ENCODE assay signal across 14 cellular contexts in the genomic region with DNA sequence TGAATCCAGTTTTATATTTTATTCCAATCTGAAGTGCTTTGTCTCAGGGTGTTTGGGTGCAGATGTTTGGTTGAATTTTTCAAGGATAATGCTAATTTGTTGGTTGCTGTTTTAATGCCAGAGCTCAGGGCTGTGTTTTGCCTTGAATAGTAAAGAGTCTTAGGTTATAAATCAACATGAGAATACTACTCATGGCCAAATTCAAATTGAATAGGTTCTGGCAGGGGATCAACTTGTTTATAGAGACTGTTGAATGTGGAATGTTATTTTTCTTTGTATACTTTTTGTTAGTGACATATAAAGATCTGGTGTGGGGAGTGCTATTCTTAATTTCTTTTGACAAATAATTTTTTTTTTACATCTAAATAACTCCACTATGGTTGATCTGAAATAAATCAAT. TPM values are rescaled to one million over a fixed set of nuclear protein-coding genes. Genes with fewer than 3 reads are reported as not detected.
A peak's percentile ranks its signal among the peaks of the same experiment; 100 is the strongest.
DNase-seq lines count a peak whose midpoint lies in the region; ATAC-seq and TF ChIP-seq lines count a peak whose summit lies in the region.
"Had no signal": no experiment of that assay in that cellular context is flagged by ENCODE, and none has a peak within 500 bp of the region (broad histone marks: within the 10 kb centered on the region; RNA-seq: fewer than 3 reads in every experiment).

No MANE protein-coding gene starts in this region.

- peak overlapping the region; percentile 8 for H3K27ac Mint-ChIP-seq in endodermal cell
- no peak overlapping the region for H3K27ac Mint-ChIP-seq in natural killer cell treated with Interleukin-12 subunit alpha and Interleukin-12 subunit beta and Interleukin-15 and Interleukin-18, amount 100 ng/mL, for 72 hours
- H3K27ac Mint-ChIP-seq: CD14-positive monocyte; CD8-positive, alpha-beta T cell had no signal

- H3K27ac ChIP-seq in HUES6 (ENCODE audit: low read depth, low read length) (0 out of 2 replicates have a peak overlapping the region, but pooled peaks have one; percentile 9), endodermal cell (ENCODE audit: low read depth, low read length) (no peak overlapping the region)
- H3K27ac ChIP-seq: 22Rv1 had no signal

- DNase-seq in NCI-H1417 (lab: John Stamatoyannopoulos, UW) (peak in 2 of 3 experiments; percentile 31 to 64), NCI-H1417 treated with DMSO at 0.1 percent for 48 hours (lab: John Stamatoyannopoulos, UW) (no peak), endodermal cell (no peak), kidney tubule cell (ENCODE audit: low spot score) (no peak)
- DNase-seq in natural killer cell treated with Interleukin-12 subunit alpha and Interleukin-12 subunit beta and Interleukin-15 and Interleukin-18, amount 100 ng/mL, for 72 hours (ENCODE audit: low spot score), result no peak
- no peak for DNase-seq in activated CD4-positive, alpha-beta T cell treated with anti-CD3 and anti-CD28 coated beads, Interleukin-2, amount 50 U/mL, for 4 hours
- DNase-seq: CD8-positive, alpha-beta T cell; COR-L47; DMS153; H7 had no signal

- no peak overlapping the region for H3K4me3 ChIP-seq in HUES6 (ENCODE audit: low read depth, low read length)
- no peak overlapping the region for H3K4me3 ChIP-seq in endodermal cell (ENCODE audit: low read length)
- H3K4me3 ChIP-seq: K562 had no signal

- H3K4me3 Mint-ChIP-seq in endodermal cell, result no peak overlapping the region
- no peak overlapping the region for H3K4me3 Mint-ChIP-seq in natural killer cell treated with Interleukin-12 subunit alpha and Interleukin-12 subunit beta and Interleukin-15 and Interleukin-18, amount 100 ng/mL, for 72 hours
- H3K4me3 Mint-ChIP-seq: CD14-positive monocyte; CD8-positive, alpha-beta T cell had no signal

- H3K27me3 ChIP-seq in HUES6 (ENCODE audit: control insufficient read depth, insufficient read depth, low read length), result no peaks in the 10 kb centered on the region
- no peaks in the 10 kb centered on the region for H3K27me3 ChIP-seq in endodermal cell (ENCODE audit: control insufficient read depth, insufficient read depth, low read length, poor library complexity, severe bottlenecking)

- H3K4me1 Mint-ChIP-seq in endodermal cell, result peaks cover 8% of the 10 kb centered on the region
- H3K4me1 Mint-ChIP-seq in natural killer cell treated with Interleukin-12 subunit alpha and Interleukin-12 subunit beta and Interleukin-15 and Interleukin-18, amount 100 ng/mL, for 72 hours (ENCODE audit: low read depth in 2 of 2), result no peaks in the 10 kb centered on the region
- H3K4me1 Mint-ChIP-seq: CD14-positive monocyte had no signal

- peaks cover 69% of the 10 kb centered on the region for H3K36me3 Mint-ChIP-seq in endodermal cell (ENCODE audit: low read depth)
- peaks cover 13% of the 10 kb centered on the region for H3K36me3 Mint-ChIP-seq in natural killer cell treated with Interleukin-12 subunit alpha and Interleukin-12 subunit beta and Interleukin-15 and Interleukin-18, amount 100 ng/mL, for 72 hours
- H3K36me3 Mint-ChIP-seq: CD14-positive monocyte; CD8-positive, alpha-beta T cell had no signal

- no peaks in the 10 kb centered on the region for H3K27me3 Mint-ChIP-seq in endodermal cell (ENCODE audit: insufficient read depth)
- peaks cover 0 to 9% of the 10 kb centered on the region in 2 donors for H3K27me3 Mint-ChIP-seq in natural killer cell treated with Interleukin-12 subunit alpha and Interleukin-12 subunit beta and Interleukin-15 and Interleukin-18, amount 100 ng/mL, for 72 hours

- H3K9me3 ChIP-seq in HUES6 (ENCODE audit: control insufficient read depth, insufficient read depth, low read depth, low read length), result peaks cover 8% of the 10 kb centered on the region; the same call in 1 of the 2 replicates
- H3K9me3 ChIP-seq in endodermal cell (ENCODE audit: control insufficient read depth, low read length), result peaks cover 17% of the 10 kb centered on the region

- peaks cover 18% of the 10 kb centered on the region for H3K9me3 Mint-ChIP-seq in endodermal cell
- H3K9me3 Mint-ChIP-seq in natural killer cell treated with Interleukin-12 subunit alpha and Interleukin-12 subunit beta and Interleukin-15 and Interleukin-18, amount 100 ng/mL, for 72 hours, result peaks cover 10% of the 10 kb centered on the region

- ATAC-seq in natural killer cell treated with Interleukin-12 subunit alpha and Interleukin-12 subunit beta and Interleukin-15 and Interleukin-18, amount 100 ng/mL, for 72 hours, result no peak
- ATAC-seq: CD8-positive, alpha-beta T cell; K562 had no signal

- H3K9ac ChIP-seq in HUES6 (ENCODE audit: low read length) (no peak overlapping the region), endodermal cell (ENCODE audit: extremely low read depth, low read length, poor library complexity, severe bottlenecking) (no peak overlapping the region)

- H3K4me1 ChIP-seq in HUES6 (ENCODE audit: control insufficient read depth, insufficient read depth, low read length) (peaks cover 23% of the 10 kb centered on the region; the same call in 1 of the 2 replicates), endodermal cell (ENCODE audit: control insufficient read depth, insufficient read depth, low read length) (no peaks in the 10 kb centered on the region)

- H3K36me3 ChIP-seq in HUES6 (ENCODE audit: control insufficient read depth, insufficient read depth, low read length) (peaks cover 70% of the 10 kb centered on the region), endodermal cell (ENCODE audit: control insufficient read depth, insufficient read depth, low read length) (peaks cover 59% of the 10 kb centered on the region)

- TF ChIP-seq CTCF in endodermal cell (conservative IDR thresholded peaks at IDR 0.05), result no peak

RNA-seq across cellular contexts. Expression of a gene that starts 18.8 kb away (rescaled TPM):
- total RNA-seq in endodermal cell, result 10 to 100 TPM; 54.9 to 55.6 TPM
- 30.7 TPM for polyA plus RNA-seq in endodermal cell (2013, experiment 1 of 2)
- polyA plus RNA-seq in endodermal cell (2013, experiment 2 of 2), result 31.3 TPM
- not detected for total RNA-seq in natural killer cell treated with Interleukin-12 subunit alpha and Interleukin-12 subunit beta and Interleukin-15 and Interleukin-18, amount 100 ng/mL, for 72 hours
- total RNA-seq: CD8-positive, alpha-beta T cell had no signal
- polyA plus RNA-seq: CD14-positive monocyte had no signal

RNA-seq across cellular contexts. Expression of a gene that starts 49.0 kb away (rescaled TPM):
- total RNA-seq in endodermal cell, result 10 to 100 TPM; 85.3 to 86.2 TPM
- polyA plus RNA-seq in endodermal cell (2013, experiment 1 of 2), result 57.1 TPM
- 61.5 TPM for polyA plus RNA-seq in endodermal cell (2013, experiment 2 of 2)
- 10 to 100 TPM; 29.1 to 31.8 TPM for total RNA-seq in natural killer cell treated with Interleukin-12 subunit alpha and Interleukin-12 subunit beta and Interleukin-15 and Interleukin-18, amount 100 ng/mL, for 72 hours

RNA-seq across cellular contexts. Expression of a gene that starts 49.1 kb away (rescaled TPM):
- 10 to 100 TPM; 15.5 to 18.0 TPM for total RNA-seq in endodermal cell
- 9.2 TPM for polyA plus RNA-seq in endodermal cell (2013, experiment 1 of 2)
- polyA plus RNA-seq in endodermal cell (2013, experiment 2 of 2), result 10.4 TPM
- 10 to 100 TPM in 1 of 2 donors, 1 to 10 TPM in 1; 8.5 to 12.6 TPM for total RNA-seq in natural killer cell treated with Interleukin-12 subunit alpha and Interleukin-12 subunit beta and Interleukin-15 and Interleukin-18, amount 100 ng/mL, for 72 hours

Comparison
In these comparisons a context has a peak if more than half of its experiments do, and no peak if none do; other contexts are left out.
1. DNase-seq: peak in NCI-H1417 (2 of 3); none in NCI-H1417 treated with DMSO at 0.1 percent for 48 hours (single experiment), endodermal cell (single experiment), natural killer cell treated with Interleukin-12 subunit alpha and Interleukin-12 subunit beta and Interleukin-15 and Interleukin-18, amount 100 ng/mL, for 72 hours (single experiment), kidney tubule cell (single experiment) and activated CD4-positive, alpha-beta T cell treated with anti-CD3 and anti-CD28 coated beads, Interleukin-2, amount 50 U/mL, for 4 hours (0 of 2).
2. RNA of a gene that starts 18.8 kb away (total RNA-seq): 54.9 to 55.6 TPM in endodermal cell; not detected in natural killer cell treated with Interleukin-12 subunit alpha and Interleukin-12 subunit beta and Interleukin-15 and Interleukin-18, amount 100 ng/mL, for 72 hours; every median in the first group is over 10 times any median in the second.